Comparison of ENCODE assay signal across 19 cellular contexts in genomic region chr5:145316282-145316681, GRCh38.
DNase-seq lines count a peak whose midpoint lies in the region; ATAC-seq and TF ChIP-seq lines count a peak whose summit lies in the region.
"Had no signal": no experiment of that assay in that cellular context is flagged by ENCODE, and none has a peak within 500 bp of the region (broad histone marks: within the 10 kb centered on the region; RNA-seq: fewer than 3 reads in every experiment).

No MANE protein-coding gene starts in this region.

- no peak overlapping the region for H3K9ac ChIP-seq in MM.1S (ENCODE audit: low read length)
- H3K9ac ChIP-seq in endodermal cell (ENCODE audit: extremely low read depth, low read length, poor library complexity, severe bottlenecking): no peak overlapping the region

- peaks cover 0 to 14% (median 3%) of the 10 kb centered on the region in 8 donors for H3K9me3 Mint-ChIP-seq in CD4-positive, alpha-beta memory T cell
- peaks cover 9% of the 10 kb centered on the region for H3K9me3 Mint-ChIP-seq in endodermal cell
- H3K9me3 Mint-ChIP-seq: HFFc6 had no signal

- H3K4me1 ChIP-seq in MM.1S (ENCODE audit: low read length) (0 out of 2 replicates have a peak, but pooled peaks cover 6% of the 10 kb centered on the region), endodermal cell (ENCODE audit: control insufficient read depth, insufficient read depth, low read length) (no peaks in the 10 kb centered on the region)
- H3K4me1 ChIP-seq in CD4-positive, alpha-beta memory T cell (ENCODE audit: insufficient read depth, low read length): no peaks in the 10 kb centered on the region
- H3K4me1 ChIP-seq: left lung, upper lobe of left lung had no signal

- H3K27me3 ChIP-seq in MM.1S (replicated peaks; ENCODE audit: insufficient read depth, low read length): no peaks in the 10 kb centered on the region
- H3K27me3 ChIP-seq in CD4-positive, alpha-beta memory T cell (ENCODE audit: insufficient read depth, low read length): no peaks in the 10 kb centered on the region
- no peaks in the 10 kb centered on the region for H3K27me3 ChIP-seq in endodermal cell (ENCODE audit: control insufficient read depth, insufficient read depth, low read length, poor library complexity, severe bottlenecking)
- H3K27me3 ChIP-seq: left lung, upper lobe of left lung had no signal

- H3K4me2 ChIP-seq in MM.1S (ENCODE audit: low read depth, low read length): no peak overlapping the region
- H3K4me2 ChIP-seq: smooth muscle cell had no signal

- no peak overlapping the region for H3K4me3 Mint-ChIP-seq in CD4-positive, alpha-beta memory T cell
- no peak overlapping the region for H3K4me3 Mint-ChIP-seq in endodermal cell
- H3K4me3 Mint-ChIP-seq: activated CD4-positive, alpha-beta T cell treated with anti-CD3 and anti-CD28 coated beads, Interleukin-2, amount 10 ng/mL, durations not matched to agents 7 days and 5 days; activated T-cell treated with anti-CD3 and anti-CD28 coated beads, Interleukin-2, amount 50 U/mL, for 72 hours; B cell; HFFc6; stimulated activated naive B cell treated with anti-CD40 and anti-IgM and Interleukin-4, amounts not matched to agents 10 μg/mL and 1 μg/mL and 100 μg/mL, for 72 hours had no signal

- ATAC-seq in GM18909 (IDR thresholded peaks at IDR 0.05; ENCODE audit: poor library complexity, unreplicated experiment) (peak; percentile 97), GM21619 (IDR thresholded peaks at IDR 0.05; ENCODE audit: unreplicated experiment) (peak; percentile 94), HG03045 (IDR thresholded peaks at IDR 0.05; ENCODE audit: unreplicated experiment) (peak; percentile 66)
- ATAC-seq: activated T-cell treated with anti-CD3 and anti-CD28 coated beads, Interleukin-2, amount 50 U/mL, for 72 hours; left lung; stimulated activated naive B cell treated with anti-CD40 and anti-IgM and Interleukin-4, amounts not matched to agents 10 μg/mL and 1 μg/mL and 100 μg/mL, for 72 hours had no signal

- H3K79me2 ChIP-seq in MM.1S (ENCODE audit: low read length): no peaks in the 10 kb centered on the region

- H3K4me1 Mint-ChIP-seq in CD4-positive, alpha-beta memory T cell: no peaks in the 10 kb centered on the region
- H3K4me1 Mint-ChIP-seq in endodermal cell: no peaks in the 10 kb centered on the region
- H3K4me1 Mint-ChIP-seq: activated CD4-positive, alpha-beta T cell treated with anti-CD3 and anti-CD28 coated beads, Interleukin-2, amount 10 ng/mL, durations not matched to agents 7 days and 5 days; B cell; stimulated activated naive B cell treated with anti-CD40 and anti-IgM and Interleukin-4, amounts not matched to agents 10 μg/mL and 1 μg/mL and 100 μg/mL, for 72 hours had no signal

- H2AFZ ChIP-seq in MM.1S (ENCODE audit: low read length): no peak overlapping the region

- CTCF ChIA-PET in CD4-positive, alpha-beta memory T cell (lab: Charles Lee; ENCODE audit: partially characterized antibody): no interaction called here

- no peaks in the 10 kb centered on the region for H3K9me2 ChIP-seq in MM.1S (replicated peaks; ENCODE audit: insufficient read depth, low read length)

- no peaks in the 10 kb centered on the region for H3K36me3 Mint-ChIP-seq in CD4-positive, alpha-beta memory T cell
- H3K36me3 Mint-ChIP-seq in endodermal cell (ENCODE audit: low read depth): no peaks in the 10 kb centered on the region
- H3K36me3 Mint-ChIP-seq: stimulated activated naive B cell treated with anti-CD40 and anti-IgM and Interleukin-4, amounts not matched to agents 10 μg/mL and 1 μg/mL and 100 μg/mL, for 72 hours had no signal

- H3K36me3 ChIP-seq in MM.1S (replicated peaks; ENCODE audit: insufficient read depth, low read length) (no peaks in the 10 kb centered on the region), endodermal cell (ENCODE audit: control insufficient read depth, insufficient read depth, low read length) (no peaks in the 10 kb centered on the region)
- H3K36me3 ChIP-seq in CD4-positive, alpha-beta memory T cell (ENCODE audit: insufficient read depth, low read length): no peaks in the 10 kb centered on the region
- H3K36me3 ChIP-seq: left lung, upper lobe of left lung had no signal

- H3K27me3 Mint-ChIP-seq in CD4-positive, alpha-beta memory T cell: no peaks in the 10 kb centered on the region
- no peaks in the 10 kb centered on the region for H3K27me3 Mint-ChIP-seq in endodermal cell (ENCODE audit: insufficient read depth)
- H3K27me3 Mint-ChIP-seq: activated CD4-positive, alpha-beta T cell treated with anti-CD3 and anti-CD28 coated beads, Interleukin-2, amount 10 ng/mL, durations not matched to agents 7 days and 5 days; B cell; stimulated activated naive B cell treated with anti-CD40 and anti-IgM and Interleukin-4, amounts not matched to agents 10 μg/mL and 1 μg/mL and 100 μg/mL, for 72 hours had no signal

- H3K27ac ChIP-seq in MM.1S (ENCODE audit: low read length): peak overlapping the region; percentile 10; the same call in 1 of the 2 replicates
- no peak overlapping the region for H3K27ac ChIP-seq in CD4-positive, alpha-beta memory T cell (ENCODE audit: low read depth, low read length)
- no peak overlapping the region for H3K27ac ChIP-seq in endodermal cell (ENCODE audit: low read depth, low read length)
- H3K27ac ChIP-seq: left lung, SK-N-MC, upper lobe of left lung had no signal

- no peaks in the 10 kb centered on the region for H4K20me1 ChIP-seq in MM.1S (ENCODE audit: insufficient read depth, low read length)

- 92% methylated on average over 2 of the region's 2 CpGs; no CpG with 5 or more reads in 1 of the 2 experiments for WGBS in endodermal cell (ENCODE audit: insufficient coverage in 1 of 2, insufficient read length in 1 of 2), 2 experiments

- H3K9me3 ChIP-seq in MM.1S (replicated peaks; ENCODE audit: insufficient read depth, low read length) (no peaks in the 10 kb centered on the region), endodermal cell (ENCODE audit: control insufficient read depth, low read length) (peaks cover 4% of the 10 kb centered on the region)
- H3K9me3 ChIP-seq in CD4-positive, alpha-beta memory T cell (ENCODE audit: control insufficient read depth in 1 of 2, low read length in 2 of 2): no peaks in the 10 kb centered on the region
- H3K9me3 ChIP-seq: upper lobe of left lung had no signal

- DNase-seq in MM.1S: peak; percentile 8
- DNase-seq in cerebellum (ENCODE audit: low spot score): no peak
- DNase-seq in CD4-positive, alpha-beta memory T cell: no peak
- no peak for DNase-seq in endodermal cell
- DNase-seq: activated CD4-positive, alpha-beta T cell treated with anti-CD3 and anti-CD28 coated beads, Interleukin-2, amount 10 ng/mL, durations not matched to agents 7 days and 5 days; activated T-cell treated with anti-CD3 and anti-CD28 coated beads, Interleukin-2, amount 50 U/mL, for 72 hours; effector CD8-positive, alpha-beta T cell; HFFc6; left lung; NCI-H187 treated with DMSO at 0.1 percent for 48 hours; posterior cingulate gyrus; stimulated activated naive B cell treated with anti-CD40 and anti-IgM and Interleukin-4, amounts not matched to agents 10 μg/mL and 1 μg/mL and 100 μg/mL, for 72 hours; upper lobe of left lung had no signal

- H3K4me3 ChIP-seq in MM.1S (ENCODE audit: low read length) (no peak overlapping the region), endodermal cell (ENCODE audit: low read length) (no peak overlapping the region)
- no peak overlapping the region for H3K4me3 ChIP-seq in CD4-positive, alpha-beta memory T cell (ENCODE audit: low read length in 2 of 2)
- H3K4me3 ChIP-seq: left lung, SK-N-MC, smooth muscle cell, upper lobe of left lung had no signal

- H3K27ac Mint-ChIP-seq in CD4-positive, alpha-beta memory T cell: no peak overlapping the region
- no peak overlapping the region for H3K27ac Mint-ChIP-seq in endodermal cell
- H3K27ac Mint-ChIP-seq: activated CD4-positive, alpha-beta T cell treated with anti-CD3 and anti-CD28 coated beads, Interleukin-2, amount 10 ng/mL, durations not matched to agents 7 days and 5 days; activated T-cell treated with anti-CD3 and anti-CD28 coated beads, Interleukin-2, amount 50 U/mL, for 72 hours; B cell; HFFc6; stimulated activated naive B cell treated with anti-CD40 and anti-IgM and Interleukin-4, amounts not matched to agents 10 μg/mL and 1 μg/mL and 100 μg/mL, for 72 hours had no signal

- TF ChIP-seq CTCF in MM.1S (IDR thresholded peaks at IDR 0.05; ENCODE audit: low read length): no peak
- TF ChIP-seq CTCF in endodermal cell (conservative IDR thresholded peaks at IDR 0.05): no peak

- intact Hi-C loops in CD4-positive, alpha-beta memory T cell (cut with micrococcal nuclease): no loop called here

- no peaks in the 10 kb centered on the region for H3F3A ChIP-seq in MM.1S (ENCODE audit: insufficient read depth, low read length)

- POLR2A ChIA-PET in CD4-positive, alpha-beta memory T cell (lab: Charles Lee; ENCODE audit: partially characterized antibody): no interaction called here
